ENCODE assay signal across 24 cellular contexts in genomic region chr17:13044713-13045112, GRCh38. TPM values are rescaled to one million over a fixed set of nuclear protein-coding genes. Genes with fewer than 3 reads are reported as not detected.
DNase-seq lines count a peak whose midpoint lies in the region; ATAC-seq and TF ChIP-seq lines count a peak whose summit lies in the region.
"Had no signal": no experiment of that assay in that cellular context is flagged by ENCODE, and none has a peak within 500 bp of the region (broad histone marks: within the 10 kb centered on the region; RNA-seq: fewer than 3 reads in every experiment).

No MANE protein-coding gene starts in this region.

- peaks cover 11% of the 10 kb centered on the region for H3K27me3 Mint-ChIP-seq in type B pancreatic cell

- ATAC-seq in SK-N-SH treated with all-trans-retinoic acid at 6 μM for 48 hours (peak; percentile 68), HG02885 (IDR thresholded peaks at IDR 0.05; ENCODE audit: poor library complexity, unreplicated experiment) (no peak)
- ATAC-seq: A549, HCT116, Panc1 had no signal

- peaks cover 16% of the 10 kb centered on the region for H3K4me1 Mint-ChIP-seq in type B pancreatic cell (ENCODE audit: unreplicated experiment)
- H3K4me1 Mint-ChIP-seq: CD4-positive, alpha-beta memory T cell had no signal

- no peaks in the 10 kb centered on the region for H3K36me3 Mint-ChIP-seq in type B pancreatic cell
- H3K36me3 Mint-ChIP-seq: CD4-positive, alpha-beta memory T cell had no signal

- DNase-seq in EH (ENCODE audit: low read depth) (peak; percentile 13), fibroblast of the conjunctiva (ENCODE audit: low read depth) (peak; percentile 24), type B pancreatic cell (ENCODE audit: extremely low spot score, unreplicated experiment) (no peak), NCI-H2107 treated with DMSO at 0.1 percent for 48 hours (lab: John Stamatoyannopoulos, UW; ENCODE audit: unreplicated experiment) (no peak)
- no peak for DNase-seq in stimulated activated CD4-positive, alpha-beta T cell treated with anti-CD3 and anti-CD28 coated beads, Interleukin-4, amount 100 ng/mL, for 24 hours
- DNase-seq: Caco-2; CD4-positive, alpha-beta memory T cell; DMS 273 treated with DMSO at 0.1 percent for 48 hours; DMS79 treated with DMSO at 0.1 percent for 48 hours; GOT3; IMR-90; NCI-H1105; NCI-H146; NCI-H2029 treated with DMSO at 0.1 percent for 48 hours; NCI-H2171; NCI-H345; NCI-H524 treated with DMSO at 0.1 percent for 48 hours; NCI-H82; SIG-M5 had no signal

- H3K9me3 Mint-ChIP-seq in type B pancreatic cell: no peaks in the 10 kb centered on the region

- H3K4me3 Mint-ChIP-seq in type B pancreatic cell: peak overlapping the region; percentile 53
- H3K4me3 Mint-ChIP-seq: CD4-positive, alpha-beta memory T cell had no signal

- no peak overlapping the region for H3K27ac Mint-ChIP-seq in type B pancreatic cell
- H3K27ac Mint-ChIP-seq: CD4-positive, alpha-beta memory T cell had no signal

- no peak for TF ChIP-seq CTCF in type B pancreatic cell (conservative IDR thresholded peaks at IDR 0.05)

TF ChIP-seq in SK-N-SH treated with all-trans-retinoic acid at 6 μM for 48 hours, 23 proteins besides CTCF, POLR2A, EP300 and RAD21:
- TF ChIP-seq ISL1 (CRISPR knock-in tag; IDR thresholded peaks at IDR 0.05) (no peak), CSRNP3 (CRISPR knock-in tag; IDR thresholded peaks at IDR 0.05) (no peak), ZFP30 (CRISPR knock-in tag; IDR thresholded peaks at IDR 0.05) (no peak), ZNF8 (CRISPR knock-in tag; IDR thresholded peaks at IDR 0.05) (no peak), POU6F1 (CRISPR knock-in tag; IDR thresholded peaks at IDR 0.05; ENCODE audit: borderline replicate concordance, low read depth) (no peak), TSHZ2 (CRISPR knock-in tag; IDR thresholded peaks at IDR 0.05) (peak; percentile 15; the same call in 1 of the 2 replicates), TCF4 (CRISPR knock-in tag; IDR thresholded peaks at IDR 0.05; ENCODE audit: borderline replicate concordance) (peak; percentile 97), PPARA (CRISPR knock-in tag; IDR thresholded peaks at IDR 0.05; ENCODE audit: borderline replicate concordance) (no peak), ZC3H10 (CRISPR knock-in tag; IDR thresholded peaks at IDR 0.05) (no peak)

RNA-seq across cellular contexts. Expression of gene ELAC2, which starts 26.9 kb away (rescaled TPM):
- 50.2 and 55.8 TPM in 2 replicates for total RNA-seq in type B pancreatic cell (ENCODE audit: low replicate concordance)

Comparison
In these comparisons a context has a peak if more than half of its experiments do, and no peak if none do; other contexts are left out.
1. DNase-seq: peak in EH (single experiment) and fibroblast of the conjunctiva (single experiment); none in type B pancreatic cell (single experiment), stimulated activated CD4-positive, alpha-beta T cell treated with anti-CD3 and anti-CD28 coated beads, Interleukin-4, amount 100 ng/mL, for 24 hours (single experiment) and NCI-H2107 treated with DMSO at 0.1 percent for 48 hours (single experiment).